Comparison of ENCODE assay signal across 19 cellular contexts in genomic region chr16:55756963-55757362, GRCh38.
DNase-seq lines count a peak whose midpoint lies in the region; ATAC-seq and TF ChIP-seq lines count a peak whose summit lies in the region.
"Had no signal": no experiment of that assay in that cellular context is flagged by ENCODE, and none has a peak within 500 bp of the region (broad histone marks: within the 10 kb centered on the region; RNA-seq: fewer than 3 reads in every experiment).

No MANE protein-coding gene starts in this region.

- peaks cover 0 to 5% of the 10 kb centered on the region in 2 donors for H3K36me3 Mint-ChIP-seq in CD14-positive monocyte

- TF ChIP-seq CTCF in CD14-positive monocyte (IDR thresholded peaks at IDR 0.05): no peak
- no peak for TF ChIP-seq CTCF in HL-60 (IDR thresholded peaks at IDR 0.05; ENCODE audit: insufficient read depth, low read length)
- TF ChIP-seq CTCF in neutrophil (IDR thresholded peaks at IDR 0.05): no peak
- TF ChIP-seq CTCF in left ventricle myocardium inferior (IDR thresholded peaks at IDR 0.05; ENCODE audit: borderline replicate concordance): no peak

- H3K4me1 Mint-ChIP-seq in CD14-positive monocyte: peaks cover 49% of the 10 kb centered on the region

- ATAC-seq in GM19324 (IDR thresholded peaks at IDR 0.05; ENCODE audit: low FRiP score, unreplicated experiment): no peak
- ATAC-seq: HCT116, Right ventricle myocardium inferior had no signal

- H3K36me3 ChIP-seq in neutrophil (no peaks in the 10 kb centered on the region), left ventricle myocardium inferior (no peaks in the 10 kb centered on the region)

- intact Hi-C loops in CD14-positive monocyte (cut with micrococcal nuclease): no loop called here
- intact Hi-C loops in left ventricle myocardium inferior (cut with micrococcal nuclease): no loop called here

- H3K27me3 Mint-ChIP-seq in CD14-positive monocyte (ENCODE audit: low read depth in 3 of 3): peaks cover 0 to 19% (median 7%) of the 10 kb centered on the region in 3 donors

- peaks cover 9% of the 10 kb centered on the region for H3K9me3 ChIP-seq in neutrophil
- peaks cover 12% of the 10 kb centered on the region for H3K9me3 ChIP-seq in left ventricle myocardium inferior (replicated peaks)

- DNase-seq in CD14-positive monocyte (ENCODE audit: low spot score) (peak; percentile 66), HL-60 (ENCODE audit: low read depth in 1 of 2, low spot score in 1 of 2) (peak; percentile 68 to 86), SKM-1 treated with dmso at 0.1 percent for 144 hours (lab: John Stamatoyannopoulos, UW; ENCODE audit: unreplicated experiment) (peak; percentile 54), middle frontal gyrus (ENCODE audit: extremely low spot score, low spot score) (no peak), left ventricle myocardium inferior (no peak)
- DNase-seq: C1 segment of cervical spinal cord; GOT3; IMR-90; NCI-H1092 treated with DMSO at 0.1 percent for 48 hours; NCI-H1436 treated with DMSO at 0.1 percent for 48 hours; NCI-H1930; NCI-H510A treated with DMSO at 0.1 percent for 48 hours; NCI-H748 treated with DMSO at 0.1 percent for 48 hours; NK-92 treated with Interleukin-12 subunit alpha and Interleukin-12 subunit beta, amount 100 ng/mL, for 24 hours had no signal

- H3K9me3 Mint-ChIP-seq in CD14-positive monocyte: peaks cover 26 to 52% (median 38%) of the 10 kb centered on the region in 7 donors

- peak overlapping the region; percentile 63 to 94 (median 82) for H3K27ac Mint-ChIP-seq in CD14-positive monocyte

- H3K4me3 Mint-ChIP-seq in CD14-positive monocyte: no peak overlapping the region

- H3K4me1 ChIP-seq in neutrophil (ENCODE audit: control insufficient read depth in 1 of 2, insufficient read depth in 1 of 2, low read depth in 1 of 2, low read length in 1 of 2) (peaks cover 0 to 27% of the 10 kb centered on the region in 2 experiments), left ventricle myocardium inferior (peaks cover 8% of the 10 kb centered on the region)

- H3K4me3 ChIP-seq in HL-60 (replicated peaks; ENCODE audit: insufficient read depth, low read length) (no peak overlapping the region), neutrophil (ENCODE audit: low read depth in 1 of 2, low read length in 1 of 2) (no peak overlapping the region), left ventricle myocardium inferior (no peak overlapping the region)

- H3K27me3 ChIP-seq in HL-60 (ENCODE audit: insufficient read depth, poor library complexity, severe bottlenecking) (no peaks in the 10 kb centered on the region), neutrophil (peaks cover 22% of the 10 kb centered on the region), left ventricle myocardium inferior (ENCODE audit: low read depth) (no peaks in the 10 kb centered on the region)

- H3K27ac ChIP-seq in HL-60 (replicated peaks): 0 out of 2 replicates have a peak overlapping the region, but pooled peaks have one; percentile 2
- peak overlapping the region; percentile 27 for H3K27ac ChIP-seq in neutrophil
- no peak overlapping the region for H3K27ac ChIP-seq in left ventricle myocardium inferior (replicated peaks)
- H3K27ac ChIP-seq: KMS-11 had no signal

Comparison
In these comparisons a context has a peak if more than half of its experiments do, and no peak if none do; other contexts are left out.
1. DNase-seq: peak in CD14-positive monocyte (single experiment), HL-60 (2 of 2) and SKM-1 treated with dmso at 0.1 percent for 144 hours (single experiment); none in middle frontal gyrus (single experiment) and left ventricle myocardium inferior (single experiment).